In genomic region chr4:57020467-57021101, GRCh38 we compare ENCODE assay signal across 13 cellular contexts. TPM values are rescaled to one million over a fixed set of nuclear protein-coding genes. Genes with fewer than 3 reads are reported as not detected.
DNase-seq lines count a peak whose midpoint lies in the region; ATAC-seq, FAIRE-seq and TF ChIP-seq lines count a peak whose summit lies in the region.
"Had no signal": no experiment of that assay in that cellular context is flagged by ENCODE, and none has a peak within 500 bp of the region (broad histone marks: within the 10 kb centered on the region; RNA-seq: fewer than 3 reads in every experiment).

No MANE protein-coding gene starts in this region.

- H3K4me1 ChIP-seq in ACC112 (ENCODE audit: control insufficient read depth, insufficient read depth, low read length, unreplicated experiment): peaks cover 48% of the 10 kb centered on the region

- H2AFZ ChIP-seq in ACC112 (ENCODE audit: low read length, unreplicated experiment): no peak overlapping the region

- no peak for TF ChIP-seq CTCF in HFFc6 (IDR thresholded peaks at IDR 0.05)
- no peak for TF ChIP-seq CTCF in bronchial epithelial cell (IDR thresholded peaks at IDR 0.05; ENCODE audit: insufficient read depth, low read length, severe bottlenecking)

- ATAC-seq in GM21619 (IDR thresholded peaks at IDR 0.05; ENCODE audit: unreplicated experiment): no peak
- ATAC-seq in HG02610 (IDR thresholded peaks at IDR 0.05; ENCODE audit: unreplicated experiment): no peak
- no peak for ATAC-seq in naive thymus-derived CD8-positive, alpha-beta T cell

- peaks cover 56% of the 10 kb centered on the region for H3K36me3 Mint-ChIP-seq in HFFc6 (ENCODE audit: low read depth)
- H3K36me3 Mint-ChIP-seq in naive thymus-derived CD8-positive, alpha-beta T cell: peaks cover 13 to 98% (median 47%) of the 10 kb centered on the region in 3 donors

- H3K9me3 Mint-ChIP-seq in HFFc6: no peaks in the 10 kb centered on the region
- H3K9me3 Mint-ChIP-seq in naive thymus-derived CD8-positive, alpha-beta T cell: no peaks in the 10 kb centered on the region
- H3K9me3 Mint-ChIP-seq: CD8-positive, alpha-beta memory T cell had no signal

- H3K27ac ChIP-seq in ACC112 (ENCODE audit: low read depth, low read length): peak overlapping the region; percentile 91

- peaks cover 4% of the 10 kb centered on the region for H3K27me3 Mint-ChIP-seq in HFFc6 (ENCODE audit: insufficient read depth)
- no peaks in the 10 kb centered on the region for H3K27me3 Mint-ChIP-seq in naive thymus-derived CD8-positive, alpha-beta T cell
- H3K27me3 Mint-ChIP-seq: CD8-positive, alpha-beta memory T cell; progenitor cell of endocrine pancreas had no signal

- DNase-seq in HFFc6 (peak; percentile 84), bronchial epithelial cell (ENCODE audit: low read depth) (peak; percentile 94), kidney glomerular epithelial cell (lab: John Stamatoyannopoulos, UW) (peak; percentile 76), COR-L47 (lab: John Stamatoyannopoulos, UW) (no peak)
- no peak for DNase-seq in naive thymus-derived CD8-positive, alpha-beta T cell
- DNase-seq: CD8-positive, alpha-beta memory T cell; effector CD4-positive, alpha-beta T cell; MV-4-11 had no signal

- peaks cover 72% of the 10 kb centered on the region for H3K4me1 Mint-ChIP-seq in HFFc6 (ENCODE audit: low read depth)
- peaks cover 4 to 16% (median 10%) of the 10 kb centered on the region in 4 donors for H3K4me1 Mint-ChIP-seq in naive thymus-derived CD8-positive, alpha-beta T cell

- no peak for FAIRE-seq in bronchial epithelial cell (lab: Jason Lieb, UNC)
- FAIRE-seq: TTC549 had no signal

- peaks cover 44% of the 10 kb centered on the region for H3K36me3 ChIP-seq in ACC112 (ENCODE audit: insufficient read depth, low read length)
- H3K36me3 ChIP-seq in bronchial epithelial cell (ENCODE audit: control insufficient read depth, insufficient read depth, low read length): peaks cover 18% of the 10 kb centered on the region

- H3K27ac Mint-ChIP-seq in HFFc6: peak overlapping the region; percentile 78
- H3K27ac Mint-ChIP-seq in naive thymus-derived CD8-positive, alpha-beta T cell: peak overlapping the region in 4 of 10 donors; percentile 37 to 68 (median 50)
- H3K27ac Mint-ChIP-seq: progenitor cell of endocrine pancreas had no signal

- H3K4me3 Mint-ChIP-seq in HFFc6: peak overlapping the region; percentile 29
- H3K4me3 Mint-ChIP-seq in naive thymus-derived CD8-positive, alpha-beta T cell: no peak overlapping the region
- H3K4me3 Mint-ChIP-seq: CD8-positive, alpha-beta memory T cell had no signal

- H3K4me3 ChIP-seq in ACC112 (ENCODE audit: low read depth, low read length) (no peak overlapping the region), bronchial epithelial cell (ENCODE audit: low read depth, low read length) (no peak overlapping the region)

- H3K79me2 ChIP-seq in ACC112 (ENCODE audit: control insufficient read depth, insufficient read depth, low read length, unreplicated experiment): peaks cover 7% of the 10 kb centered on the region

- H3K27me3 ChIP-seq in ACC112 (ENCODE audit: insufficient read depth, low read length) (no peaks in the 10 kb centered on the region), bronchial epithelial cell (ENCODE audit: control insufficient read depth, insufficient read depth, low read length) (no peaks in the 10 kb centered on the region)

- POLR2A ChIA-PET in naive thymus-derived CD8-positive, alpha-beta T cell (lab: Charles Lee): no interaction called here

RNA-seq across cellular contexts. Expression of gene POLR2B, which starts 41.9 kb away (rescaled TPM):
- total RNA-seq in HFFc6 (2021; fragmentation: NEBNext Ultra II Directional; extraction: Animal tissue kit (Norgen Biotek cat#: 25700)): 10 to 100 TPM; 83.5 to 90.9 (median 87.8) TPM
- total RNA-seq in bronchial epithelial cell: 97.2 and 112 TPM in 2 replicates
- 100 to 1,000 TPM; 120 to 138 TPM for total RNA-seq in naive thymus-derived CD8-positive, alpha-beta T cell
- polyA plus RNA-seq in naive thymus-derived CD8-positive, alpha-beta T cell: 10 to 100 TPM; 45.5 to 64.5 (median 45.7) TPM

RNA-seq across cellular contexts. Expression of gene NOA1, which starts 43.2 kb away (rescaled TPM):
- 10 to 100 TPM; 10.5 to 14.7 (median 13.8) TPM for total RNA-seq in HFFc6 (2021; fragmentation: NEBNext Ultra II Directional; extraction: Animal tissue kit (Norgen Biotek cat#: 25700))
- 11.8 and 18.7 TPM in 2 replicates for total RNA-seq in bronchial epithelial cell
- 10 to 100 TPM; 21.5 to 23.8 TPM for total RNA-seq in naive thymus-derived CD8-positive, alpha-beta T cell
- 10 to 100 TPM; 17.8 to 24.6 (median 20.6) TPM for polyA plus RNA-seq in naive thymus-derived CD8-positive, alpha-beta T cell

Comparison
In these comparisons a context has a peak if more than half of its experiments do, and no peak if none do; other contexts are left out.
1. DNase-seq: peak in HFFc6 (single experiment), bronchial epithelial cell (single experiment) and kidney glomerular epithelial cell (single experiment); none in COR-L47 (single experiment) and naive thymus-derived CD8-positive, alpha-beta T cell (0 of 10).